In the genomic region with DNA sequence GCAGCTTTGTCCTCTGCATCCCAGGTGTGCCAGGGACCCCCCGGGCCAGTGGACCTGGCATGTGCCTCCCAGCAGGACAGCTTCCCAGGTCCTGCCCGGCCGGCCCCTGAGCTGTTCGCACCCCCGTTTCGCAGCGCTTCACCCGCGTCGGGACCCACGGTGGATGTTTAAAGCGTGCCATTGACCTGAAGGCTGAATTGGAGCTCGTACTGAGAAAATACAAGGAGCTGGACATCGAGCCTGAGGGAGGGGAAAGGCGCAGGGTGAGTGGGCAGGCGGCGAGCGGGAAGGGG, we compare ENCODE assay signal across 38 cellular contexts. TPM values are rescaled to one million over a fixed set of nuclear protein-coding genes. Genes with fewer than 3 reads are reported as not detected.
"Had no signal": no experiment of that assay in that cellular context is flagged by ENCODE, and none has a peak within 500 bp of the region (broad histone marks: within the 10 kb centered on the region; RNA-seq: fewer than 3 reads in every experiment).

No MANE protein-coding gene starts in this region.

- DNase-seq: Karpas-422, MG63, MM.1S, MV-4-11, NCI-H1048, NCI-H1092, NCI-H1092 treated with DMSO at 0.1 percent for 48 hours, NCI-H1105, NCI-H1105 treated with DMSO at 0.1 percent for 48 hours, NCI-H1417, NCI-H1417 treated with DMSO at 0.1 percent for 48 hours, NCI-H1436, NCI-H1436 treated with DMSO at 0.1 percent for 48 hours, NCI-H146, NCI-H1694, NCI-H1694 treated with DMSO at 0.1 percent for 48 hours, NCI-H187, NCI-H187 treated with DMSO at 0.1 percent for 48 hours, NCI-H1930, NCI-H2029, NCI-H2029 treated with DMSO at 0.1 percent for 48 hours, NCI-H2081, NCI-H2081 treated with DMSO at 0.1 percent for 48 hours, NCI-H2107, NCI-H2171, NCI-H2171 treated with DMSO at 0.1 percent for 48 hours, NCI-H2227 treated with DMSO at 0.1 percent for 48 hours, NCI-H226, NCI-H345, NCI-H446, NCI-H446 treated with DMSO at 0.1 percent for 48 hours, NCI-H510A, NCI-H510A treated with DMSO at 0.1 percent for 48 hours, NCI-H524 had no signal

- H3K36me3 ChIP-seq: MG63 had no signal

- H3K9me3 ChIP-seq: MG63 had no signal

- H3K4me3 ChIP-seq: MG63 had no signal

- H3K27me3 ChIP-seq: MG63 had no signal

RNA-seq across cellular contexts. Expression of gene NKX1-1, which starts 51.3 kb away (rescaled TPM):
- total RNA-seq: LHCN-M2, M059J, MCF 10A, NCI-H460 had no signal
